Comparison of ENCODE assay signal across 17 cellular contexts in genomic region chr6:6793388-6794250, GRCh38.
DNase-seq lines count a peak whose midpoint lies in the region; ATAC-seq, FAIRE-seq and TF ChIP-seq lines count a peak whose summit lies in the region.
"Had no signal": no experiment of that assay in that cellular context is flagged by ENCODE, and none has a peak within 500 bp of the region (broad histone marks: within the 10 kb centered on the region; RNA-seq: fewer than 3 reads in every experiment).

No MANE protein-coding gene starts in this region.

- CTCF ChIA-PET in activated CD4-positive, alpha-beta memory T cell treated with anti-CD3 and anti-CD28 coated beads, Interleukin-2, amount 10 ng/mL, durations not matched to agents 7 days and 5 days (lab: Charles Lee), result interaction anchor here (0.6 to 1.3 kb wide), 2 partner anchors 444 to 450 kb away, joined by 3 read pairs; no protein-coding TSS in a partner anchor
- CTCF ChIA-PET in activated CD4-positive, alpha-beta memory T cell treated with anti-CD3 and anti-CD28 coated beads for 36 hours (lab: Charles Lee), result interaction anchor here (0.5 to 1.5 kb wide), 5 partner anchors 38 to 450 kb away, joined by 3 to 6 read pairs (median 3); no protein-coding TSS in a partner anchor

- DNase-seq in activated CD4-positive, alpha-beta memory T cell treated with anti-CD3 and anti-CD28 coated beads, Interleukin-2, amount 10 ng/mL, durations not matched to agents 7 days and 5 days, result no peak
- no peak for DNase-seq in activated CD4-positive, alpha-beta memory T cell treated with anti-CD3 and anti-CD28 coated beads for 36 hours
- DNase-seq in NB4 (ENCODE audit: low read depth), result peak; percentile 87
- peak; percentile 39 for DNase-seq in bronchial epithelial cell (ENCODE audit: low read depth)
- DNase-seq in spleen, result no peak
- no peak for DNase-seq in RKO (ENCODE audit: low spot score)
- DNase-seq: activated CD4-positive, alpha-beta T cell treated with anti-CD3 and anti-CD28 coated beads, Interleukin-2, amount 10 ng/mL, durations not matched to agents 7 days and 5 days; cortex of kidney; foreskin fibroblast; kidney; NCI-H1105 treated with DMSO at 0.1 percent for 48 hours; NCI-H524; transverse colon had no signal

- no peaks in the 10 kb centered on the region for H3K36me3 Mint-ChIP-seq in activated CD4-positive, alpha-beta memory T cell treated with anti-CD3 and anti-CD28 coated beads, Interleukin-2, amount 10 ng/mL, durations not matched to agents 7 days and 5 days (ENCODE audit: low read depth)
- H3K36me3 Mint-ChIP-seq in activated CD4-positive, alpha-beta memory T cell treated with anti-CD3 and anti-CD28 coated beads for 36 hours, result no peaks in the 10 kb centered on the region
- H3K36me3 Mint-ChIP-seq: activated naive CD8-positive, alpha-beta T cell had no signal

- H3K9me3 Mint-ChIP-seq in activated CD4-positive, alpha-beta memory T cell treated with anti-CD3 and anti-CD28 coated beads, Interleukin-2, amount 10 ng/mL, durations not matched to agents 7 days and 5 days, result no peaks in the 10 kb centered on the region
- H3K9me3 Mint-ChIP-seq in activated CD4-positive, alpha-beta memory T cell treated with anti-CD3 and anti-CD28 coated beads for 36 hours, result no peaks in the 10 kb centered on the region
- H3K9me3 Mint-ChIP-seq: activated CD4-positive, alpha-beta T cell treated with anti-CD3 and anti-CD28 coated beads, Interleukin-2, amount 10 ng/mL, durations not matched to agents 7 days and 5 days had no signal

- H3K4me3 ChIP-seq in NB4 (ENCODE audit: low read depth, low read length), result no peak overlapping the region
- no peak overlapping the region for H3K4me3 ChIP-seq in bronchial epithelial cell (ENCODE audit: low read depth, low read length)
- H3K4me3 ChIP-seq in spleen, result no peak overlapping the region
- H3K4me3 ChIP-seq: SK-N-MC, transverse colon had no signal

- intact Hi-C loops in activated CD4-positive, alpha-beta memory T cell treated with anti-CD3 and anti-CD28 coated beads for 36 hours (cut with micrococcal nuclease), result no loop called here
- intact Hi-C loops in spleen (cut with DNase I; ENCODE audit: low total_unique reads), result no loop called here

- 50 to 63% (median 58%) methylated on average over 9 of the region's 9 CpGs for WGBS in spleen, 5 donors

- no peaks in the 10 kb centered on the region for H3K27me3 ChIP-seq in bronchial epithelial cell (ENCODE audit: control insufficient read depth, insufficient read depth, low read length)
- H3K27me3 ChIP-seq in spleen (replicated peaks in 1 of 7), result no peaks in the 10 kb centered on the region
- H3K27me3 ChIP-seq: transverse colon had no signal

- POLR2A ChIA-PET in activated CD4-positive, alpha-beta memory T cell treated with anti-CD3 and anti-CD28 coated beads, Interleukin-2, amount 10 ng/mL, durations not matched to agents 7 days and 5 days (lab: Charles Lee), result interaction anchor here (0.9 to 1.7 kb wide), 4 partner anchors 10 to 345 kb away, joined by 3 to 4 read pairs (median 3); no protein-coding TSS in a partner anchor
- POLR2A ChIA-PET in activated CD4-positive, alpha-beta memory T cell treated with anti-CD3 and anti-CD28 coated beads for 36 hours (lab: Charles Lee), result no interaction called here

- no peak for ATAC-seq in GM18909 (IDR thresholded peaks at IDR 0.05; ENCODE audit: poor library complexity, unreplicated experiment)
- ATAC-seq in HG02763 (IDR thresholded peaks at IDR 0.05; ENCODE audit: unreplicated experiment), result no peak

- no peaks in the 10 kb centered on the region for H3K27me3 Mint-ChIP-seq in activated CD4-positive, alpha-beta memory T cell treated with anti-CD3 and anti-CD28 coated beads, Interleukin-2, amount 10 ng/mL, durations not matched to agents 7 days and 5 days
- H3K27me3 Mint-ChIP-seq in activated CD4-positive, alpha-beta memory T cell treated with anti-CD3 and anti-CD28 coated beads for 36 hours, result peaks cover 5% of the 10 kb centered on the region
- H3K27me3 Mint-ChIP-seq: activated CD4-positive, alpha-beta T cell treated with anti-CD3 and anti-CD28 coated beads, Interleukin-2, amount 10 ng/mL, durations not matched to agents 7 days and 5 days; activated naive CD8-positive, alpha-beta T cell had no signal

- H3K27ac ChIP-seq in spleen, result peak overlapping the region in 5 of 8 donors; percentile 9 to 53 (median 39)
- H3K27ac ChIP-seq: SK-N-MC, transverse colon had no signal

- H3K4me1 Mint-ChIP-seq in activated CD4-positive, alpha-beta memory T cell treated with anti-CD3 and anti-CD28 coated beads, Interleukin-2, amount 10 ng/mL, durations not matched to agents 7 days and 5 days, result peaks cover 58% of the 10 kb centered on the region
- peaks cover 19% of the 10 kb centered on the region for H3K4me1 Mint-ChIP-seq in activated CD4-positive, alpha-beta memory T cell treated with anti-CD3 and anti-CD28 coated beads for 36 hours (ENCODE audit: low read depth)

- no peak for FAIRE-seq in bronchial epithelial cell (lab: Jason Lieb, UNC)
- FAIRE-seq: kidney had no signal

- TF ChIP-seq POLR2A in NB4 (IDR thresholded peaks at IDR 0.05; ENCODE audit: extremely low read depth, insufficient read length), result no peak
- TF ChIP-seq POLR2A in spleen (IDR thresholded peaks at IDR 0.05), result no peak

- H3K9me3 ChIP-seq in spleen, result no peaks in the 10 kb centered on the region
- H3K9me3 ChIP-seq: transverse colon had no signal

- H3K4me1 ChIP-seq in spleen, result peaks cover 0 to 44% (median 6%) of the 10 kb centered on the region in 6 donors
- H3K4me1 ChIP-seq: transverse colon had no signal

- TF ChIP-seq CTCF in NB4 (IDR thresholded peaks at IDR 0.05; ENCODE audit: low read depth, low read length), result no peak
- TF ChIP-seq CTCF in bronchial epithelial cell (IDR thresholded peaks at IDR 0.05; ENCODE audit: insufficient read depth, low read length, severe bottlenecking), result no peak
- TF ChIP-seq CTCF in spleen (IDR thresholded peaks at IDR 0.05 in 8 of 11, conservative IDR thresholded peaks at IDR 0.05 in 3 of 11), result no peak

- peak overlapping the region; percentile 67 for H3K27ac Mint-ChIP-seq in activated CD4-positive, alpha-beta memory T cell treated with anti-CD3 and anti-CD28 coated beads, Interleukin-2, amount 10 ng/mL, durations not matched to agents 7 days and 5 days
- H3K27ac Mint-ChIP-seq in activated CD4-positive, alpha-beta memory T cell treated with anti-CD3 and anti-CD28 coated beads for 36 hours, result no peak overlapping the region
- H3K27ac Mint-ChIP-seq: activated CD4-positive, alpha-beta T cell treated with anti-CD3 and anti-CD28 coated beads, Interleukin-2, amount 10 ng/mL, durations not matched to agents 7 days and 5 days; activated naive CD8-positive, alpha-beta T cell had no signal

- H3K36me3 ChIP-seq in bronchial epithelial cell (ENCODE audit: control insufficient read depth, insufficient read depth, low read length) (no peaks in the 10 kb centered on the region), spleen (no peaks in the 10 kb centered on the region)
- H3K36me3 ChIP-seq: transverse colon had no signal

- H3K4me3 Mint-ChIP-seq in activated CD4-positive, alpha-beta memory T cell treated with anti-CD3 and anti-CD28 coated beads, Interleukin-2, amount 10 ng/mL, durations not matched to agents 7 days and 5 days, result no peak overlapping the region
- no peak overlapping the region for H3K4me3 Mint-ChIP-seq in activated CD4-positive, alpha-beta memory T cell treated with anti-CD3 and anti-CD28 coated beads for 36 hours
- H3K4me3 Mint-ChIP-seq: activated CD4-positive, alpha-beta T cell treated with anti-CD3 and anti-CD28 coated beads, Interleukin-2, amount 10 ng/mL, durations not matched to agents 7 days and 5 days; activated naive CD8-positive, alpha-beta T cell had no signal

Comparison
In these comparisons a context has a peak if more than half of its experiments do, and no peak if none do; other contexts are left out.
1. DNase-seq: peak in NB4 (single experiment) and bronchial epithelial cell (single experiment); none in activated CD4-positive, alpha-beta memory T cell treated with anti-CD3 and anti-CD28 coated beads, Interleukin-2, amount 10 ng/mL, durations not matched to agents 7 days and 5 days (single experiment), activated CD4-positive, alpha-beta memory T cell treated with anti-CD3 and anti-CD28 coated beads for 36 hours (single experiment), spleen (single experiment) and RKO (single experiment).